17 cellular contexts compared by ENCODE assay signal in genomic region chr3:73791356-73791755, GRCh38.
DNase-seq lines count a peak whose midpoint lies in the region; ATAC-seq and TF ChIP-seq lines count a peak whose summit lies in the region.
"Had no signal": no experiment of that assay in that cellular context is flagged by ENCODE, and none has a peak within 500 bp of the region (broad histone marks: within the 10 kb centered on the region; RNA-seq: fewer than 3 reads in every experiment).

No MANE protein-coding gene starts in this region.

- DNase-seq in EH (ENCODE audit: low read depth) (peak; percentile 42), SJCRH30 (no peak), fibroblast of the aortic adventitia (ENCODE audit: low read depth) (peak; percentile 59), smooth muscle cell (lab: John Stamatoyannopoulos, UW; ENCODE audit: unreplicated experiment) (no peak), GM03348 (ENCODE audit: low spot score) (no peak), activated gamma-delta T cell (lab: John Stamatoyannopoulos, UW) (no peak)
- DNase-seq: BE2C; CD4-positive, alpha-beta T cell; CD8-positive, alpha-beta memory T cell; DMS53; DMS79 treated with DMSO at 0.1 percent for 48 hours; GOT3; HFFc6 had no signal

- peak overlapping the region; percentile 44 for H3K4me2 ChIP-seq in smooth muscle cell
- H3K4me2 ChIP-seq: BLaER1 treated with 17β-estradiol and CSF1 and Interleukin-3, amounts not matched to agents 10 nM and 100 nM had no signal

- no peaks in the 10 kb centered on the region for H4K20me1 ChIP-seq in smooth muscle cell (ENCODE audit: low read depth)
- H4K20me1 ChIP-seq: BLaER1 treated with 17β-estradiol and CSF1 and Interleukin-3, amounts not matched to agents 10 nM and 100 nM had no signal

- H3F3A ChIP-seq in smooth muscle cell (ENCODE audit: low read depth) = peaks cover 15% of the 10 kb centered on the region

- H3K27ac ChIP-seq in SJCRH30 = peak overlapping the region; percentile 18; the same call in 1 of the 2 replicates
- H3K27ac ChIP-seq in smooth muscle cell (ENCODE audit: low read depth) = peak overlapping the region; percentile 77
- H3K27ac ChIP-seq: BLaER1 treated with 17β-estradiol and CSF1 and Interleukin-3, amounts not matched to agents 10 nM and 100 nM had no signal

- H3K27me3 ChIP-seq in SJCRH30 (no peaks in the 10 kb centered on the region), smooth muscle cell (ENCODE audit: low read depth) (no peaks in the 10 kb centered on the region)
- H3K27me3 ChIP-seq: BE2C; BLaER1 treated with 17β-estradiol and CSF1 and Interleukin-3, amounts not matched to agents 10 nM and 100 nM had no signal

- no peaks in the 10 kb centered on the region for H3K79me2 ChIP-seq in smooth muscle cell (ENCODE audit: low read depth)

- ATAC-seq in GM21723 (IDR thresholded peaks at IDR 0.05; ENCODE audit: unreplicated experiment) = no peak
- ATAC-seq: GM12878 had no signal

- H3K4me1 ChIP-seq in SJCRH30 (peaks cover 14% of the 10 kb centered on the region), smooth muscle cell (ENCODE audit: low read depth) (peaks cover 5% of the 10 kb centered on the region)
- H3K4me1 ChIP-seq: BE2C had no signal

- TF ChIP-seq CTCF in fibroblast of the aortic adventitia (IDR thresholded peaks at IDR 0.05; ENCODE audit: insufficient read depth, low read length) (no peak), smooth muscle cell (IDR thresholded peaks at IDR 0.05; ENCODE audit: borderline replicate concordance, insufficient read depth, poor library complexity, severe bottlenecking) (no peak)

- no peaks in the 10 kb centered on the region for H3K36me3 ChIP-seq in SJCRH30
- no peaks in the 10 kb centered on the region for H3K36me3 ChIP-seq in smooth muscle cell (ENCODE audit: low read depth)
- H3K36me3 ChIP-seq: BE2C; BLaER1 treated with 17β-estradiol and CSF1 and Interleukin-3, amounts not matched to agents 10 nM and 100 nM; HAP-1 had no signal

- no peaks in the 10 kb centered on the region for H3K9me3 ChIP-seq in SJCRH30 (replicated peaks)
- H3K9me3 ChIP-seq in smooth muscle cell (replicated peaks; ENCODE audit: low read depth) = no peaks in the 10 kb centered on the region
- H3K9me3 ChIP-seq: BE2C; BLaER1 treated with 17β-estradiol and CSF1 and Interleukin-3, amounts not matched to agents 10 nM and 100 nM; HAP-1 had no signal

- no peak overlapping the region for H2AFZ ChIP-seq in smooth muscle cell (ENCODE audit: low read depth)

- WGBS in smooth muscle cell (ENCODE audit: low lambda C conversion rate) = 9% methylated on average over 4 of the region's 4 CpGs

- H3K4me3 ChIP-seq in SJCRH30 = no peak overlapping the region
- no peak overlapping the region for H3K4me3 ChIP-seq in fibroblast of the aortic adventitia (ENCODE audit: low read depth, low read length)
- H3K4me3 ChIP-seq in smooth muscle cell = no peak overlapping the region
- H3K4me3 ChIP-seq: BLaER1 treated with 17β-estradiol and CSF1 and Interleukin-3, amounts not matched to agents 10 nM and 100 nM; GM12878; HAP-1 had no signal

- no peak overlapping the region for H3K9ac ChIP-seq in smooth muscle cell (ENCODE audit: low read depth)
- H3K9ac ChIP-seq: BLaER1 treated with 17β-estradiol and CSF1 and Interleukin-3, amounts not matched to agents 10 nM and 100 nM had no signal

Comparison
In these comparisons a context has a peak if more than half of its experiments do, and no peak if none do; other contexts are left out.
1. DNase-seq: peak in EH (single experiment) and fibroblast of the aortic adventitia (single experiment); none in SJCRH30 (0 of 2), smooth muscle cell (single experiment), GM03348 (single experiment) and activated gamma-delta T cell (single experiment).